17 cellular contexts compared by ENCODE assay signal in genomic region chr4:40698733-40699132, GRCh38. TPM values are rescaled to one million over a fixed set of nuclear protein-coding genes. Genes with fewer than 3 reads are reported as not detected.
DNase-seq lines count a peak whose midpoint lies in the region; ATAC-seq and FAIRE-seq lines count a peak whose summit lies in the region.
"Had no signal": no experiment of that assay in that cellular context is flagged by ENCODE, and none has a peak within 500 bp of the region (broad histone marks: within the 10 kb centered on the region; RNA-seq: fewer than 3 reads in every experiment).

No MANE protein-coding gene starts in this region.

- H3K27ac Mint-ChIP-seq in activated T-cell treated with anti-CD3 and anti-CD28 coated beads, Interleukin-2, amount 50 U/mL, for 72 hours: peak overlapping the region; percentile 75
- H3K27ac Mint-ChIP-seq in activated T-helper 2 cell treated with anti-CD3 and anti-CD28 coated beads, Interferon-gamma antibody, Interleukin-2, Interleukin-4, amounts not matched to agents 10 μg/mL and 5 μg/mL and 100 μg/mL, durations not matched to agents 14 hours and 24 hours and 36 hours: peak overlapping the region; percentile 64
- H3K27ac Mint-ChIP-seq: CD4-positive, CD25-positive, alpha-beta regulatory T cell; IgD-negative memory B cell had no signal

- H3K27me3 Mint-ChIP-seq in activated T-cell treated with anti-CD3 and anti-CD28 coated beads, Interleukin-2, amount 50 U/mL, for 72 hours (ENCODE audit: low read depth): no peaks in the 10 kb centered on the region
- H3K27me3 Mint-ChIP-seq in activated T-helper 2 cell treated with anti-CD3 and anti-CD28 coated beads, Interferon-gamma antibody, Interleukin-2, Interleukin-4, amounts not matched to agents 10 μg/mL and 5 μg/mL and 100 μg/mL, durations not matched to agents 14 hours and 24 hours and 36 hours (ENCODE audit: low read depth): no peaks in the 10 kb centered on the region
- H3K27me3 Mint-ChIP-seq: CD4-positive, CD25-positive, alpha-beta regulatory T cell had no signal

- H3K9me3 ChIP-seq in NT2/D1 (ENCODE audit: insufficient read depth, low read length): no peaks in the 10 kb centered on the region
- H3K9me3 ChIP-seq: BLaER1 treated with 17β-estradiol and CSF1 and Interleukin-3, amounts not matched to agents 10 nM and 100 nM had no signal

- no peaks in the 10 kb centered on the region for H3K4me1 ChIP-seq in NT2/D1 (ENCODE audit: insufficient read depth, insufficient read length)

- H3K9ac ChIP-seq in NT2/D1 (ENCODE audit: insufficient read length, low read depth): no peak overlapping the region
- H3K9ac ChIP-seq: BLaER1 treated with 17β-estradiol and CSF1 and Interleukin-3, amounts not matched to agents 10 nM and 100 nM had no signal

- H3K36me3 ChIP-seq in NT2/D1 (ENCODE audit: insufficient read depth, insufficient read length, low read length): no peaks in the 10 kb centered on the region
- H3K36me3 ChIP-seq: BLaER1 treated with 17β-estradiol and CSF1 and Interleukin-3, amounts not matched to agents 10 nM and 100 nM had no signal

- no peak for DNase-seq in activated T-cell treated with anti-CD3 and anti-CD28 coated beads, Interleukin-2, amount 50 U/mL, for 72 hours
- no peak for DNase-seq in activated T-cell treated with anti-CD3 and anti-CD28 coated beads, Interleukin-2, amount 50 U/mL, for 48 hours
- peak; percentile 43 for DNase-seq in NT2/D1 (ENCODE audit: low read depth, low spot score)
- DNase-seq in activated T-helper 2 cell treated with anti-CD3 and anti-CD28 coated beads, Interferon-gamma antibody, Interleukin-2, Interleukin-4, amounts not matched to agents 10 μg/mL and 5 μg/mL and 100 μg/mL, durations not matched to agents 14 hours and 24 hours and 36 hours (ENCODE audit: low spot score): no peak
- DNase-seq in NCI-H226: no peak
- no peak for DNase-seq in GM19239 (ENCODE audit: insufficient read length, low spot score)
- DNase-seq: ACHN; Calu3; CD4-positive, CD25-positive, alpha-beta regulatory T cell; DMS 273 treated with DMSO at 0.1 percent for 48 hours had no signal

- no peak overlapping the region for H3K4me3 Mint-ChIP-seq in activated T-cell treated with anti-CD3 and anti-CD28 coated beads, Interleukin-2, amount 50 U/mL, for 72 hours
- H3K4me3 Mint-ChIP-seq in activated T-helper 2 cell treated with anti-CD3 and anti-CD28 coated beads, Interferon-gamma antibody, Interleukin-2, Interleukin-4, amounts not matched to agents 10 μg/mL and 5 μg/mL and 100 μg/mL, durations not matched to agents 14 hours and 24 hours and 36 hours (ENCODE audit: low read depth): no peak overlapping the region
- H3K4me3 Mint-ChIP-seq: CD4-positive, CD25-positive, alpha-beta regulatory T cell; IgD-negative memory B cell had no signal

- intact Hi-C loops in activated T-helper 2 cell treated with anti-CD3 and anti-CD28 coated beads, Interferon-gamma antibody, Interleukin-2, Interleukin-4, amounts not matched to agents 10 μg/mL and 5 μg/mL and 100 μg/mL, durations not matched to agents 14 hours and 24 hours and 36 hours (cut with micrococcal nuclease): loop anchor here (1.0 kb wide), 2 partner anchors 10 to 117 kb away; no protein-coding TSS in a partner anchor

- no peaks in the 10 kb centered on the region for H3K27me3 ChIP-seq in NT2/D1 (ENCODE audit: insufficient read depth, insufficient read length)
- H3K27me3 ChIP-seq: BLaER1 treated with 17β-estradiol and CSF1 and Interleukin-3, amounts not matched to agents 10 nM and 100 nM had no signal

- peaks cover 2% of the 10 kb centered on the region in 2 donors for H3K36me3 Mint-ChIP-seq in activated T-cell treated with anti-CD3 and anti-CD28 coated beads, Interleukin-2, amount 50 U/mL, for 72 hours (ENCODE audit: insufficient read depth in 2 of 2)
- peaks cover 4% of the 10 kb centered on the region for H3K36me3 Mint-ChIP-seq in activated T-helper 2 cell treated with anti-CD3 and anti-CD28 coated beads, Interferon-gamma antibody, Interleukin-2, Interleukin-4, amounts not matched to agents 10 μg/mL and 5 μg/mL and 100 μg/mL, durations not matched to agents 14 hours and 24 hours and 36 hours (ENCODE audit: low read depth)
- H3K36me3 Mint-ChIP-seq: CD4-positive, CD25-positive, alpha-beta regulatory T cell had no signal

- no peak for ATAC-seq in activated T-cell treated with anti-CD3 and anti-CD28 coated beads, Interleukin-2, amount 50 U/mL, for 72 hours (replicated peaks in 1 of 2)
- ATAC-seq in GM21576 (IDR thresholded peaks at IDR 0.05; ENCODE audit: unreplicated experiment): no peak
- ATAC-seq: GM12878 had no signal

- H3K9me3 Mint-ChIP-seq in activated T-cell treated with anti-CD3 and anti-CD28 coated beads, Interleukin-2, amount 50 U/mL, for 72 hours: no peaks in the 10 kb centered on the region
- peaks cover 5% of the 10 kb centered on the region for H3K9me3 Mint-ChIP-seq in activated T-helper 2 cell treated with anti-CD3 and anti-CD28 coated beads, Interferon-gamma antibody, Interleukin-2, Interleukin-4, amounts not matched to agents 10 μg/mL and 5 μg/mL and 100 μg/mL, durations not matched to agents 14 hours and 24 hours and 36 hours
- H3K9me3 Mint-ChIP-seq: IgD-negative memory B cell had no signal

- H3K4me1 Mint-ChIP-seq in activated T-cell treated with anti-CD3 and anti-CD28 coated beads, Interleukin-2, amount 50 U/mL, for 72 hours (ENCODE audit: low read depth): peaks cover 51% of the 10 kb centered on the region
- peaks cover 39% of the 10 kb centered on the region for H3K4me1 Mint-ChIP-seq in activated T-helper 2 cell treated with anti-CD3 and anti-CD28 coated beads, Interferon-gamma antibody, Interleukin-2, Interleukin-4, amounts not matched to agents 10 μg/mL and 5 μg/mL and 100 μg/mL, durations not matched to agents 14 hours and 24 hours and 36 hours (ENCODE audit: low read depth)

- FAIRE-seq in GM19239 (lab: Jason Lieb, UNC): no peak
- FAIRE-seq: GM12878, GM18507, H54 had no signal

- H3K4me3 ChIP-seq in NT2/D1 (ENCODE audit: insufficient read length, low read depth): no peak overlapping the region
- H3K4me3 ChIP-seq: BLaER1 treated with 17β-estradiol and CSF1 and Interleukin-3, amounts not matched to agents 10 nM and 100 nM; GM12878 had no signal

RNA-seq across cellular contexts. Expression of gene NSUN7, which starts 51.0 kb away (rescaled TPM):
- total RNA-seq in activated T-cell treated with anti-CD3 and anti-CD28 coated beads, Interleukin-2, amount 50 U/mL, for 72 hours: 1 to 10 TPM; 4.5 to 6.7 TPM
- 0.09 TPM in 1 of 2 replicates, not detected in the other for total RNA-seq in activated T-helper 2 cell treated with anti-CD3 and anti-CD28 coated beads, Interferon-gamma antibody, Interleukin-2, Interleukin-4, amounts not matched to agents 10 μg/mL and 5 μg/mL and 100 μg/mL, durations not matched to agents 14 hours and 24 hours and 36 hours
- total RNA-seq: G401 had no signal
